30 cellular contexts compared by ENCODE assay signal in the genomic region with DNA sequence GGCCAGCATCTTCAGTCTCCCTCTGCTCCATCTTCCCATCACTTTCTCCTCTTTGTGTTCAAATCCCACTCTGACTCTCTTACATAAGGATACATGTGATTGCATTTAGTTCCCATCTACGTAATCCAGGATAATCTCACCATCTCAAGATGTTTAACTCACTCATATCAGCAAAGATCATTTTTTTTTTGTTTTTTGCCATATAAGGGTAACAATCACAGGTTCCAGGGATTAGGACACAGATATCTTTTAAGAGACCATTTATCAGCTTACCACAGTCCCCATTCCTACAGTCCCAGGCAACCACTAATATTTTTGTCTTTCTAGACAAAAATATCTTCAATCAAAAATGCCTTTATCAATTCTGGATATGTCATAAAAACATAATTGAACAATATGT. TPM values are rescaled to one million over a fixed set of nuclear protein-coding genes. Genes with fewer than 3 reads are reported as not detected.
"Had no signal": no experiment of that assay in that cellular context is flagged by ENCODE, and none has a peak within 500 bp of the region (broad histone marks: within the 10 kb centered on the region; RNA-seq: fewer than 3 reads in every experiment).

No MANE protein-coding gene starts in this region.

- H3K27ac Mint-ChIP-seq: nephron had no signal

- H3K4me3 Mint-ChIP-seq: nephron had no signal

- ATAC-seq: esophagus mucosa, heart left ventricle, right lobe of liver had no signal

- DNase-seq: cortex of kidney; dorsolateral prefrontal cortex; effector CD8-positive, alpha-beta T cell; heart left ventricle; hippocampal formation; mesendoderm; retina; right lobe of liver; spleen; stimulated activated CD4-positive, alpha-beta T cell treated with anti-CD3 and anti-CD28 coated beads, Interleukin-15, amount 100 ng/mL, for 24 hours; stimulated activated CD4-positive, alpha-beta T cell treated with anti-CD3 and anti-CD28 coated beads, Interleukin-1b, Interleukin-23, amount 100 ng/mL, for 48 hours; stimulated activated CD4-positive, alpha-beta T cell treated with anti-CD3 and anti-CD28 coated beads, Interleukin-4, amount 100 ng/mL, for 24 hours; stimulated activated naive CD4-positive, alpha-beta T cell; stomach; substantia nigra; transverse colon had no signal

- H3K27me3 ChIP-seq: right lobe of liver, spleen, stomach, transverse colon had no signal

- H3K36me3 ChIP-seq: heart left ventricle, prostate gland, right lobe of liver, spleen, stomach, thoracic aorta, transverse colon had no signal

- H3K4me3 ChIP-seq: dorsolateral prefrontal cortex, heart left ventricle, prostate gland, right lobe of liver, spleen, stomach, thoracic aorta, transverse colon had no signal

- H3K9me3 ChIP-seq: heart left ventricle, prostate gland, right lobe of liver, spleen, thoracic aorta, transverse colon had no signal

- H3K4me1 ChIP-seq: parathyroid adenoma, prostate gland, right lobe of liver had no signal

- H3K27ac ChIP-seq: dorsolateral prefrontal cortex, heart left ventricle, parathyroid adenoma, prostate gland, right lobe of liver, stomach, thoracic aorta, transverse colon had no signal

RNA-seq across cellular contexts. Expression of a gene that starts 3.2 kb away (rescaled TPM):
- total RNA-seq: fibroblast of lung, glomerular endothelial cell, lung microvascular endothelial cell had no signal
- polyA plus RNA-seq: fibroblast of lung had no signal

RNA-seq across cellular contexts. Expression of a gene that starts 24.0 kb away (rescaled TPM):
- total RNA-seq: esophagus mucosa, fibroblast of lung, frontal cortex, glomerular endothelial cell, heart left ventricle, kidney epithelial cell, lung microvascular endothelial cell, omental fat pad, prostate gland, skeletal muscle tissue, stomach, thoracic aorta, transverse colon, urinary bladder had no signal
- polyA plus RNA-seq: fibroblast of lung, stomach had no signal

RNA-seq across cellular contexts. Expression of a gene that starts 41.2 kb away (rescaled TPM):
- total RNA-seq: glomerular endothelial cell, kidney epithelial cell, liver, lung microvascular endothelial cell had no signal
- polyA plus RNA-seq: fibroblast of lung had no signal

RNA-seq across cellular contexts. Expression of a gene that starts 50.0 kb away (rescaled TPM):
- total RNA-seq: fibroblast of lung, glomerular endothelial cell, kidney epithelial cell, lung microvascular endothelial cell, prostate gland, skeletal muscle tissue, stomach, transverse colon had no signal
- polyA plus RNA-seq: fibroblast of lung, stomach, urinary bladder had no signal
